19 cellular contexts compared by ENCODE assay signal in genomic region chr12:34604631-34605509, GRCh38.
"Had no signal": no experiment of that assay in that cellular context is flagged by ENCODE, and none has a peak within 500 bp of the region (broad histone marks: within the 10 kb centered on the region; RNA-seq: fewer than 3 reads in every experiment).

No MANE protein-coding gene starts in this region.

- H3K36me3 ChIP-seq: pancreas had no signal

- H3K4me1 Mint-ChIP-seq: activated CD8-positive, alpha-beta memory T cell treated with anti-CD3 and anti-CD28 coated beads, Interleukin-2, amount 10 ng/mL, durations not matched to agents 7 days and 5 days; central memory CD8-positive, alpha-beta T cell; immature natural killer cell had no signal

- H3K27me3 ChIP-seq: body of pancreas, pancreas had no signal

- H3K27me3 Mint-ChIP-seq: activated CD8-positive, alpha-beta memory T cell treated with anti-CD3 and anti-CD28 coated beads, Interleukin-2, amount 10 ng/mL, durations not matched to agents 7 days and 5 days; activated naive CD8-positive, alpha-beta T cell; activated T-cell treated with anti-CD3 and anti-CD28 coated beads, Interleukin-2, amount 50 U/mL, for 24 hours; central memory CD8-positive, alpha-beta T cell had no signal

- ATAC-seq: activated CD8-positive, alpha-beta memory T cell treated with anti-CD3 and anti-CD28 coated beads, Interleukin-2, amount 10 ng/mL, durations not matched to agents 7 days and 5 days; body of pancreas; pancreas; stimulated activated naive CD8-positive, alpha-beta T cell treated with anti-CD3 and anti-CD28 coated beads, Interleukin-15, Interleukin-2, amounts not matched to agents 100 U/mL and 50 U/mL, for 24 hours had no signal

- DNase-seq: activated CD4-positive, alpha-beta T cell treated with anti-CD3 and anti-CD28 coated beads, Interleukin-2, amount 50 U/mL, for 4 hours; activated CD4-positive, CD25-positive, alpha-beta regulatory T cell treated with anti-CD3 and anti-CD28 coated beads, Interleukin-2, amount 50 U/mL, for 72 hours; activated CD8-positive, alpha-beta memory T cell treated with anti-CD3 and anti-CD28 coated beads, Interleukin-2, amount 10 ng/mL, durations not matched to agents 7 days and 5 days; activated effector memory CD4-positive, alpha-beta T cell treated with anti-CD3 and anti-CD28 coated beads, Interleukin-2, amount 50 U/mL, for 16 hours; amniotic stem cell; body of pancreas; effector memory CD4-positive, alpha-beta T cell; immature natural killer cell; midbrain; retina; stimulated activated CD4-positive, alpha-beta T cell treated with anti-CD3 and anti-CD28 coated beads, Interleukin-4, amount 100 ng/mL, for 24 hours; stimulated activated naive CD8-positive, alpha-beta T cell treated with anti-CD3 and anti-CD28 coated beads, Interleukin-15, Interleukin-2, amounts not matched to agents 100 U/mL and 50 U/mL, for 24 hours; trophoblast cell had no signal

- H3K27ac ChIP-seq: body of pancreas, pancreas, skin epidermis had no signal

- H3K36me3 Mint-ChIP-seq: activated CD8-positive, alpha-beta memory T cell treated with anti-CD3 and anti-CD28 coated beads, Interleukin-2, amount 10 ng/mL, durations not matched to agents 7 days and 5 days; activated naive CD8-positive, alpha-beta T cell; immature natural killer cell had no signal

- H3K4me1 ChIP-seq: body of pancreas, pancreas had no signal

- H3K4me3 ChIP-seq: body of pancreas, lung, pancreas, skin epidermis had no signal

- H3K4me3 Mint-ChIP-seq: activated CD8-positive, alpha-beta memory T cell treated with anti-CD3 and anti-CD28 coated beads, Interleukin-2, amount 10 ng/mL, durations not matched to agents 7 days and 5 days; activated naive CD8-positive, alpha-beta T cell; activated T-cell treated with anti-CD3 and anti-CD28 coated beads, Interleukin-2, amount 50 U/mL, for 24 hours; central memory CD8-positive, alpha-beta T cell; immature natural killer cell had no signal

- H3K9me3 ChIP-seq: pancreas had no signal

- H3K27ac Mint-ChIP-seq: activated CD8-positive, alpha-beta memory T cell treated with anti-CD3 and anti-CD28 coated beads, Interleukin-2, amount 10 ng/mL, durations not matched to agents 7 days and 5 days; activated naive CD8-positive, alpha-beta T cell; activated T-cell treated with anti-CD3 and anti-CD28 coated beads, Interleukin-2, amount 50 U/mL, for 24 hours; immature natural killer cell had no signal
